Comparison of ENCODE assay signal across 22 cellular contexts in genomic region chr10:79940431-79940830, GRCh38. TPM values are rescaled to one million over a fixed set of nuclear protein-coding genes. Genes with fewer than 3 reads are reported as not detected.
DNase-seq lines count a peak whose midpoint lies in the region; ATAC-seq and TF ChIP-seq lines count a peak whose summit lies in the region.
"Had no signal": no experiment of that assay in that cellular context is flagged by ENCODE, and none has a peak within 500 bp of the region (broad histone marks: within the 10 kb centered on the region; RNA-seq: fewer than 3 reads in every experiment).

No MANE protein-coding gene starts in this region.

- no peak overlapping the region for H3K4me3 Mint-ChIP-seq in CD8-positive, alpha-beta T cell
- H3K4me3 Mint-ChIP-seq in memory B cell = no peak overlapping the region
- no peak overlapping the region for H3K4me3 Mint-ChIP-seq in stimulated activated memory B cell treated with anti-CD40 and anti-IgM and Interleukin-4, amounts not matched to agents 10 μg/mL and 1 μg/mL and 100 μg/mL, for 72 hours
- no peak overlapping the region for H3K4me3 Mint-ChIP-seq in stimulated activated naive CD8-positive, alpha-beta T cell treated with anti-CD3 and anti-CD28 coated beads, Interleukin-15, amount 100 ng/mL, for 72 hours
- H3K4me3 Mint-ChIP-seq: CD4-positive, alpha-beta T cell had no signal

- TF ChIP-seq POLR2A in upper lobe of left lung (IDR thresholded peaks at IDR 0.05) = no peak

- peaks cover 9% of the 10 kb centered on the region for H3K27me3 Mint-ChIP-seq in CD8-positive, alpha-beta T cell (ENCODE audit: low read depth)
- no peaks in the 10 kb centered on the region for H3K27me3 Mint-ChIP-seq in memory B cell
- H3K27me3 Mint-ChIP-seq in stimulated activated memory B cell treated with anti-CD40 and anti-IgM and Interleukin-4, amounts not matched to agents 10 μg/mL and 1 μg/mL and 100 μg/mL, for 72 hours = no peaks in the 10 kb centered on the region
- H3K27me3 Mint-ChIP-seq in stimulated activated naive CD8-positive, alpha-beta T cell treated with anti-CD3 and anti-CD28 coated beads, Interleukin-15, amount 100 ng/mL, for 72 hours = peaks cover 24% of the 10 kb centered on the region

- CTCF ChIA-PET in CD8-positive, alpha-beta T cell (lab: Charles Lee) = interaction anchor here (0.6 kb wide), 1 partner anchor 68 kb away, joined by 4 read pairs; no protein-coding TSS in a partner anchor

- no peaks in the 10 kb centered on the region for H3K36me3 ChIP-seq in CD8-positive, alpha-beta T cell (ENCODE audit: insufficient read depth, low read length)
- H3K36me3 ChIP-seq in upper lobe of left lung = peaks cover 0 to 10% (median 5%) of the 10 kb centered on the region in 4 donors
- H3K36me3 ChIP-seq: BE2C had no signal

- H3K36me3 Mint-ChIP-seq in CD8-positive, alpha-beta T cell = no peaks in the 10 kb centered on the region
- H3K36me3 Mint-ChIP-seq in memory B cell = peaks cover 2% of the 10 kb centered on the region
- no peaks in the 10 kb centered on the region for H3K36me3 Mint-ChIP-seq in stimulated activated memory B cell treated with anti-CD40 and anti-IgM and Interleukin-4, amounts not matched to agents 10 μg/mL and 1 μg/mL and 100 μg/mL, for 72 hours

- TF ChIP-seq EP300 in upper lobe of left lung (IDR thresholded peaks at IDR 0.05) = no peak

- DNase-seq in AG20443 (ENCODE audit: low spot score) = peak; percentile 6
- DNase-seq in CD8-positive, alpha-beta T cell = peak in 1 of 7 experiments; percentile 38
- no peak for DNase-seq in memory B cell (ENCODE audit: low spot score in 2 of 2)
- DNase-seq in stimulated activated naive CD8-positive, alpha-beta T cell treated with anti-CD3 and anti-CD28 coated beads, Interleukin-15, amount 100 ng/mL, for 72 hours = no peak
- no peak for DNase-seq in upper lobe of left lung
- DNase-seq in stimulated activated CD4-positive, alpha-beta T cell treated with anti-CD3 and anti-CD28 coated beads, Interleukin-2, amount 100 ng/mL, for 48 hours = no peak
- DNase-seq: BE2C; Caco-2; CD4-positive, alpha-beta T cell; IMR-90; NCI-H1105; NCI-H146; NCI-H2029; NCI-H2171; NCI-H345; NCI-H524; NCI-H82 had no signal

- peak overlapping the region; percentile 27 for H3K27ac Mint-ChIP-seq in CD8-positive, alpha-beta T cell
- peak overlapping the region; percentile 86 for H3K27ac Mint-ChIP-seq in memory B cell
- peak overlapping the region; percentile 53 for H3K27ac Mint-ChIP-seq in stimulated activated memory B cell treated with anti-CD40 and anti-IgM and Interleukin-4, amounts not matched to agents 10 μg/mL and 1 μg/mL and 100 μg/mL, for 72 hours
- H3K27ac Mint-ChIP-seq in stimulated activated naive CD8-positive, alpha-beta T cell treated with anti-CD3 and anti-CD28 coated beads, Interleukin-15, amount 100 ng/mL, for 72 hours = no peak overlapping the region
- H3K27ac Mint-ChIP-seq: CD4-positive, alpha-beta T cell had no signal

- intact Hi-C loops in CD8-positive, alpha-beta T cell (cut with DNase I, micrococcal nuclease) = no loop called here

- no peak for ATAC-seq in CD8-positive, alpha-beta T cell
- ATAC-seq in memory B cell (ENCODE audit: low read depth) (no peak), upper lobe of left lung (ENCODE audit: low FRiP score in 2 of 2) (no peak)
- ATAC-seq in stimulated activated memory B cell treated with anti-CD40 and anti-IgM and Interleukin-4, amounts not matched to agents 10 μg/mL and 1 μg/mL and 100 μg/mL, for 72 hours = no peak
- ATAC-seq in stimulated activated naive CD8-positive, alpha-beta T cell treated with anti-CD3 and anti-CD28 coated beads, Interleukin-15, amount 100 ng/mL, for 72 hours = no peak
- ATAC-seq: Panc1, SK-N-SH treated with all-trans-retinoic acid at 6 μM for 48 hours had no signal

- H3K27me3 ChIP-seq in CD8-positive, alpha-beta T cell (ENCODE audit: insufficient read depth, low read length) = no peaks in the 10 kb centered on the region
- H3K27me3 ChIP-seq in upper lobe of left lung = no peaks in the 10 kb centered on the region
- H3K27me3 ChIP-seq: BE2C had no signal

- no peak overlapping the region for H3K27ac ChIP-seq in CD8-positive, alpha-beta T cell (ENCODE audit: low read depth, low read length)
- H3K27ac ChIP-seq in upper lobe of left lung = no peak overlapping the region
- H3K27ac ChIP-seq: KMS-11 had no signal

- no peak for TF ChIP-seq CTCF in CD8-positive, alpha-beta T cell (IDR thresholded peaks at IDR 0.05)
- TF ChIP-seq CTCF in upper lobe of left lung (IDR thresholded peaks at IDR 0.05) = no peak

- no peaks in the 10 kb centered on the region for H3K9me3 ChIP-seq in CD8-positive, alpha-beta T cell (ENCODE audit: low read length)
- H3K9me3 ChIP-seq in upper lobe of left lung = no peaks in the 10 kb centered on the region
- H3K9me3 ChIP-seq: BE2C, Caco-2 had no signal

- POLR2A ChIA-PET in CD8-positive, alpha-beta T cell (lab: Charles Lee) = no interaction called here

- H3K9me3 Mint-ChIP-seq in CD8-positive, alpha-beta T cell = no peaks in the 10 kb centered on the region
- no peaks in the 10 kb centered on the region for H3K9me3 Mint-ChIP-seq in memory B cell
- H3K9me3 Mint-ChIP-seq in stimulated activated memory B cell treated with anti-CD40 and anti-IgM and Interleukin-4, amounts not matched to agents 10 μg/mL and 1 μg/mL and 100 μg/mL, for 72 hours = no peaks in the 10 kb centered on the region
- H3K9me3 Mint-ChIP-seq in stimulated activated naive CD8-positive, alpha-beta T cell treated with anti-CD3 and anti-CD28 coated beads, Interleukin-15, amount 100 ng/mL, for 72 hours = no peaks in the 10 kb centered on the region
- H3K9me3 Mint-ChIP-seq: CD4-positive, alpha-beta T cell had no signal

- H3K4me3 ChIP-seq in CD8-positive, alpha-beta T cell (ENCODE audit: low read depth, low read length) = no peak overlapping the region
- no peak overlapping the region for H3K4me3 ChIP-seq in upper lobe of left lung

- H3K4me1 Mint-ChIP-seq in CD8-positive, alpha-beta T cell (ENCODE audit: low read depth) = peaks cover 15% of the 10 kb centered on the region
- peaks cover 38% of the 10 kb centered on the region for H3K4me1 Mint-ChIP-seq in memory B cell
- peaks cover 46% of the 10 kb centered on the region for H3K4me1 Mint-ChIP-seq in stimulated activated memory B cell treated with anti-CD40 and anti-IgM and Interleukin-4, amounts not matched to agents 10 μg/mL and 1 μg/mL and 100 μg/mL, for 72 hours
- peaks cover 16% of the 10 kb centered on the region for H3K4me1 Mint-ChIP-seq in stimulated activated naive CD8-positive, alpha-beta T cell treated with anti-CD3 and anti-CD28 coated beads, Interleukin-15, amount 100 ng/mL, for 72 hours

- peaks cover 11% of the 10 kb centered on the region for H3K4me1 ChIP-seq in CD8-positive, alpha-beta T cell (ENCODE audit: insufficient read depth, low read length)
- H3K4me1 ChIP-seq in upper lobe of left lung = peaks cover 0 to 5% (median 0%) of the 10 kb centered on the region in 4 donors
- H3K4me1 ChIP-seq: BE2C, Caco-2 had no signal

RNA-seq across cellular contexts. Expression of gene SFTPD, which starts 8.5 kb away (rescaled TPM):
- total RNA-seq in CD8-positive, alpha-beta T cell = not detected
- 100 to 1,000 TPM; 339 to 906 (median 589) TPM for total RNA-seq in upper lobe of left lung
- total RNA-seq: CD4-positive, alpha-beta T cell; Daoy; IMR-90 had no signal

Comparison
In these comparisons a context has a peak if more than half of its experiments do, and no peak if none do; other contexts are left out.
1. H3K27ac Mint-ChIP-seq: peak in CD8-positive, alpha-beta T cell (single experiment), memory B cell (single experiment) and stimulated activated memory B cell treated with anti-CD40 and anti-IgM and Interleukin-4, amounts not matched to agents 10 μg/mL and 1 μg/mL and 100 μg/mL, for 72 hours (single experiment); none in stimulated activated naive CD8-positive, alpha-beta T cell treated with anti-CD3 and anti-CD28 coated beads, Interleukin-15, amount 100 ng/mL, for 72 hours (0 of 2).
2. RNA of gene SFTPD, which starts 8.5 kb away (total RNA-seq): 339 to 906 TPM in upper lobe of left lung; not detected in CD8-positive, alpha-beta T cell; every median in the first group is over 100 times any median in the second.